8 cellular contexts compared by ENCODE assay signal in genomic region chr15:89912674-89913396, GRCh38. TPM values are rescaled to one million over a fixed set of nuclear protein-coding genes. Genes with fewer than 3 reads are reported as not detected.
A peak's percentile ranks its signal among the peaks of the same experiment; 100 is the strongest.
DNase-seq lines count a peak whose midpoint lies in the region; ATAC-seq and TF ChIP-seq lines count a peak whose summit lies in the region.

Gene ARPIN (minus strand): TSS chr15:89912952. CDS start chr15:89912835, 117 bp downstream.

- no peak within 1 kb of the TSS for H3K27ac ChIP-seq in CD4-positive, CD25-positive, alpha-beta regulatory T cell (ENCODE audit: insufficient read depth, low read length, poor library complexity, severe bottlenecking)

- H3K4me1 Mint-ChIP-seq in CD4-positive, CD25-positive, alpha-beta regulatory T cell = peaks cover 0 to 4% (median under 1%) of the 10 kb centered on the region in 4 donors
- H3K4me1 Mint-ChIP-seq in IgD-negative memory B cell (peaks cover 0 to 5% (median 2%) of the 10 kb centered on the region in 3 donors), osteocyte (ENCODE audit: unreplicated experiment) (peaks cover 21% of the 10 kb centered on the region)
- H3K4me1 Mint-ChIP-seq in activated T-helper 17 cell treated with anti-CD3 and anti-CD28 coated beads, Interleukin-2, amount 50 U/mL, for 72 hours = no peaks in the 10 kb centered on the region

- peaks cover 5% of the 10 kb centered on the region for H3K4me1 ChIP-seq in CD4-positive, CD25-positive, alpha-beta regulatory T cell (ENCODE audit: control insufficient read depth, insufficient read depth, low read length, poor library complexity, severe bottlenecking)

- DNase-seq in CD4-positive, CD25-positive, alpha-beta regulatory T cell = no peak
- DNase-seq in amygdala (lab: John Stamatoyannopoulos, UW) (peak in 39 of 56 donors; percentile 6 to 65 (median 23)), left cardiac atrium (peak; percentile 73), osteocyte (ENCODE audit: extremely low spot score, unreplicated experiment) (peak; percentile 88), NCI-H1930 (lab: John Stamatoyannopoulos, UW) (no peak)

- ATAC-seq in CD4-positive, CD25-positive, alpha-beta regulatory T cell (ENCODE audit: low read depth in 2 of 2) = peak in 1 of 2 donors; percentile 28
- ATAC-seq in left cardiac atrium (peak; percentile 91 to 92), HG02610 (IDR thresholded peaks at IDR 0.05; ENCODE audit: unreplicated experiment) (no peak)
- ATAC-seq in activated T-helper 17 cell treated with anti-CD3 and anti-CD28 coated beads, Interleukin-2, amount 50 U/mL, for 72 hours (replicated peaks) = no peak

- no peaks in the 10 kb centered on the region for H3K36me3 Mint-ChIP-seq in CD4-positive, CD25-positive, alpha-beta regulatory T cell
- H3K36me3 Mint-ChIP-seq in IgD-negative memory B cell = no peaks in the 10 kb centered on the region
- H3K36me3 Mint-ChIP-seq in osteocyte (ENCODE audit: unreplicated experiment) = no peaks in the 10 kb centered on the region
- H3K36me3 Mint-ChIP-seq in activated T-helper 17 cell treated with anti-CD3 and anti-CD28 coated beads, Interleukin-2, amount 50 U/mL, for 72 hours (ENCODE audit: low read depth) = no peaks in the 10 kb centered on the region

- H3K4me3 Mint-ChIP-seq in CD4-positive, CD25-positive, alpha-beta regulatory T cell = peak within 1 kb of the TSS in 3 of 4 donors; percentile 3 to 46 (median 26)
- H3K4me3 Mint-ChIP-seq in IgD-negative memory B cell = peak within 1 kb of the TSS in 3 of 4 donors; percentile 60 to 68 (median 67)
- H3K4me3 Mint-ChIP-seq in osteocyte (ENCODE audit: unreplicated experiment) = peak within 1 kb of the TSS; percentile 88
- H3K4me3 Mint-ChIP-seq in activated T-helper 17 cell treated with anti-CD3 and anti-CD28 coated beads, Interleukin-2, amount 50 U/mL, for 72 hours = no peak within 1 kb of the TSS

- H3K27me3 ChIP-seq in CD4-positive, CD25-positive, alpha-beta regulatory T cell (ENCODE audit: control insufficient read depth, insufficient read depth, low read length) = peaks cover 16% of the 10 kb centered on the region

- H3K4me3 ChIP-seq in CD4-positive, CD25-positive, alpha-beta regulatory T cell (ENCODE audit: low read depth, low read length) = no peak within 1 kb of the TSS

- H3K27me3 Mint-ChIP-seq in CD4-positive, CD25-positive, alpha-beta regulatory T cell = peaks cover 56% of the 10 kb centered on the region
- H3K27me3 Mint-ChIP-seq in IgD-negative memory B cell (peaks cover 21% of the 10 kb centered on the region), osteocyte (ENCODE audit: unreplicated experiment) (no peaks in the 10 kb centered on the region)
- peaks cover 25% of the 10 kb centered on the region for H3K27me3 Mint-ChIP-seq in activated T-helper 17 cell treated with anti-CD3 and anti-CD28 coated beads, Interleukin-2, amount 50 U/mL, for 72 hours

- H3K9me3 ChIP-seq in CD4-positive, CD25-positive, alpha-beta regulatory T cell (ENCODE audit: control insufficient read depth in 2 of 2, low read length in 2 of 2) = no peaks in the 10 kb centered on the region

- no peak within 1 kb of the TSS for H3K27ac Mint-ChIP-seq in CD4-positive, CD25-positive, alpha-beta regulatory T cell
- H3K27ac Mint-ChIP-seq in IgD-negative memory B cell (peak within 1 kb of the TSS in 1 of 3 donors; percentile 40), osteocyte (ENCODE audit: unreplicated experiment) (peak within 1 kb of the TSS; percentile 86)
- H3K27ac Mint-ChIP-seq in activated T-helper 17 cell treated with anti-CD3 and anti-CD28 coated beads, Interleukin-2, amount 50 U/mL, for 72 hours = no peak within 1 kb of the TSS

- no peaks in the 10 kb centered on the region for H3K36me3 ChIP-seq in CD4-positive, CD25-positive, alpha-beta regulatory T cell (ENCODE audit: control insufficient read depth, insufficient read depth, low read length)

- no peak for TF ChIP-seq CTCF in osteocyte (IDR thresholded peaks at IDR 0.05)

- H3K9me3 Mint-ChIP-seq in CD4-positive, CD25-positive, alpha-beta regulatory T cell = peaks cover 0 to 3% (median 0%) of the 10 kb centered on the region in 7 donors
- no peaks in the 10 kb centered on the region for H3K9me3 Mint-ChIP-seq in IgD-negative memory B cell
- no peaks in the 10 kb centered on the region for H3K9me3 Mint-ChIP-seq in osteocyte (ENCODE audit: unreplicated experiment)
- no peaks in the 10 kb centered on the region for H3K9me3 Mint-ChIP-seq in activated T-helper 17 cell treated with anti-CD3 and anti-CD28 coated beads, Interleukin-2, amount 50 U/mL, for 72 hours

- intact Hi-C loops in left cardiac atrium (cut with DNase I) = loop anchor here in 1 of 2 donors (5.0 kb wide), 1 partner anchor 154 kb away; no protein-coding TSS in a partner anchor

RNA-seq across cellular contexts. Expression of gene ARPIN, which starts in this region (rescaled TPM):
- total RNA-seq in CD4-positive, CD25-positive, alpha-beta regulatory T cell = not detected
- polyA plus RNA-seq in CD4-positive, CD25-positive, alpha-beta regulatory T cell = not detected
- polyA plus RNA-seq in IgD-negative memory B cell = not detected
- 10 to 100 TPM; 10.2 to 13.4 TPM for total RNA-seq in left cardiac atrium
- total RNA-seq in osteocyte = 18.7 and 23.0 TPM in 2 replicates
- not detected for total RNA-seq in activated T-helper 17 cell treated with anti-CD3 and anti-CD28 coated beads, Interleukin-2, amount 50 U/mL, for 72 hours

Comparison
In these comparisons a context has a peak if more than half of its experiments do, and no peak if none do; other contexts are left out.
1. RNA of gene ARPIN (total RNA-seq): 18.7 to 23.0 TPM in osteocyte and 10.2 to 13.4 TPM in left cardiac atrium; not detected in CD4-positive, CD25-positive, alpha-beta regulatory T cell (single experiment) and not detected in activated T-helper 17 cell treated with anti-CD3 and anti-CD28 coated beads, Interleukin-2, amount 50 U/mL, for 72 hours; every median in the first group is over 10 times any median in the second.
2. ATAC-seq: peak in left cardiac atrium (2 of 2); none in activated T-helper 17 cell treated with anti-CD3 and anti-CD28 coated beads, Interleukin-2, amount 50 U/mL, for 72 hours (single experiment) and HG02610 (single experiment).
3. DNase-seq: peak in amygdala (39 of 56), left cardiac atrium (single experiment) and osteocyte (single experiment); none in CD4-positive, CD25-positive, alpha-beta regulatory T cell (0 of 3) and NCI-H1930 (0 of 2).